Comparison of ENCODE assay signal across 18 cellular contexts in the genomic region with DNA sequence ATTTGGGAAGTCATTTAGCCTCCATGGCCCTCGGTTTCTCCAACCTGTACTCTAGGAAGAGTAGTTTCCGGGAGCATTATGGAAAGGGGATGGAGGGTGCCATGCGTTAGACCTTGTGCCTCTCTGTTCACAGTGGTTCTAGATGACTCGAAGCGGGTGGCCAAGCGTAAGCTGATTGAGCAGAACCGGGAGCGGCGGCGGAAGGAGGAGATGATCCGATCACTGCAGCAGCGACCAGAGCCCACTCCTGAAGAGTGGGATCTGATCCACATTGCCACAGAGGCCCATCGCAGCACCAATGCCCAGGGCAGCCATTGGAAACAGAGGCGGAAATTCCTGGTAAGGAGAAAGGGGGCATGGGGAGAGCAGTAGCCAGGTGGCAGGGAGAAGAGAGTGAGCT. TPM values are rescaled to one million over a fixed set of nuclear protein-coding genes. Genes with fewer than 3 reads are reported as not detected.
DNase-seq lines count a peak whose midpoint lies in the region; ATAC-seq, FAIRE-seq and TF ChIP-seq lines count a peak whose summit lies in the region.
"Had no signal": no experiment of that assay in that cellular context is flagged by ENCODE, and none has a peak within 500 bp of the region (broad histone marks: within the 10 kb centered on the region; RNA-seq: fewer than 3 reads in every experiment).

No MANE protein-coding gene starts in this region.

- H3K4me3 Mint-ChIP-seq in immature natural killer cell = no peak overlapping the region
- H3K4me3 Mint-ChIP-seq: CD4-positive, CD25-positive, alpha-beta regulatory T cell; H9 had no signal

- TF ChIP-seq POLR2A in sigmoid colon (IDR thresholded peaks at IDR 0.05) = no peak

- no peak overlapping the region for H3K27ac Mint-ChIP-seq in immature natural killer cell

- no TSS peak for BruUV-seq in OCI-LY7 (replicated peaks; lab: Mats Ljungman, UMichigan)

- TF ChIP-seq EP300 in sigmoid colon (IDR thresholded peaks at IDR 0.05) = no peak

- no peak for TF ChIP-seq CTCF in kidney (IDR thresholded peaks at IDR 0.05; ENCODE audit: borderline replicate concordance, extremely low read depth, insufficient read depth)
- no peak for TF ChIP-seq CTCF in sigmoid colon (IDR thresholded peaks at IDR 0.05)
- no peak for TF ChIP-seq CTCF in OCI-LY7 (conservative IDR thresholded peaks at IDR 0.05; ENCODE audit: low read length)

- H3K4me3 ChIP-seq in kidney (ENCODE audit: low read length in 2 of 2) (no peak overlapping the region), sigmoid colon (no peak overlapping the region), OCI-LY7 (ENCODE audit: low read depth, low read length, poor library complexity, severe bottlenecking) (no peak overlapping the region)
- H3K4me3 ChIP-seq: BLaER1 treated with 17β-estradiol and CSF1 and Interleukin-3, amounts not matched to agents 10 nM and 100 nM had no signal

- WGBS in sigmoid colon, 2 donors = 95 to 97% methylated on average over 14 of the region's 14 CpGs

- H3K27me3 Mint-ChIP-seq in immature natural killer cell (ENCODE audit: low read depth in 3 of 3) = peaks cover 0 to 5% (median 0%) of the 10 kb centered on the region in 3 donors
- H3K27me3 Mint-ChIP-seq: CD4-positive, CD25-positive, alpha-beta regulatory T cell had no signal

- POLR2A ChIA-PET in OCI-LY7 (lab: Charles Lee) = interaction anchor here (0.6 kb wide), 1 partner anchor 166 kb away, joined by 4 read pairs; no protein-coding TSS in a partner anchor

- peaks cover 16 to 32% (median 21%) of the 10 kb centered on the region in 3 donors for H3K36me3 Mint-ChIP-seq in immature natural killer cell

- H3K9me2 ChIP-seq in OCI-LY7 (ENCODE audit: insufficient read depth, low read length) = no peaks in the 10 kb centered on the region

- H3K4me1 ChIP-seq in kidney (ENCODE audit: control insufficient read depth in 1 of 2, insufficient read depth in 1 of 2, low read depth in 1 of 2, low read length in 2 of 2) = peaks cover 1 to 2% of the 10 kb centered on the region in 2 donors
- H3K4me1 ChIP-seq in sigmoid colon = peaks cover 0 to 24% (median 18%) of the 10 kb centered on the region in 4 donors
- H3K4me1 ChIP-seq in OCI-LY7 (ENCODE audit: insufficient read depth, low read length, poor library complexity, severe bottlenecking) = no peaks in the 10 kb centered on the region

- H3K9me3 ChIP-seq in kidney (ENCODE audit: control insufficient read depth in 1 of 2, low read length in 2 of 2) = no peaks in the 10 kb centered on the region
- H3K9me3 ChIP-seq in sigmoid colon = no peaks in the 10 kb centered on the region
- H3K9me3 ChIP-seq in OCI-LY7 (ENCODE audit: low read length) = no peaks in the 10 kb centered on the region
- H3K9me3 ChIP-seq: BLaER1 treated with 17β-estradiol and CSF1 and Interleukin-3, amounts not matched to agents 10 nM and 100 nM had no signal

- peak; percentile 26 for DNase-seq in left ventricle myocardium superior
- DNase-seq in cardiac septum (ENCODE audit: low spot score) = no peak
- peak; percentile 60 for DNase-seq in kidney
- DNase-seq in sigmoid colon = no peak
- DNase-seq in substantia nigra (lab: John Stamatoyannopoulos, UW) = no peak
- no peak for DNase-seq in OCI-LY7 (ENCODE audit: low spot score)
- no peak for DNase-seq in immature natural killer cell
- DNase-seq in NCI-H2107 (lab: John Stamatoyannopoulos, UW) = no peak
- DNase-seq: ACHN; CD4-positive, CD25-positive, alpha-beta regulatory T cell; DND-41; GDM1; GOT3; H9 had no signal

- no peaks in the 10 kb centered on the region for H4K20me1 ChIP-seq in OCI-LY7 (ENCODE audit: insufficient read depth, low read length)
- H4K20me1 ChIP-seq: BLaER1 treated with 17β-estradiol and CSF1 and Interleukin-3, amounts not matched to agents 10 nM and 100 nM had no signal

- no peak overlapping the region for H3K9ac ChIP-seq in kidney (ENCODE audit: low read length in 2 of 2)

- CTCF ChIA-PET in OCI-LY7 (lab: Charles Lee; ENCODE audit: unreplicated experiment) = no interaction called here

- no peaks in the 10 kb centered on the region for H3K27me3 ChIP-seq in sigmoid colon
- H3K27me3 ChIP-seq: BLaER1 treated with 17β-estradiol and CSF1 and Interleukin-3, amounts not matched to agents 10 nM and 100 nM had no signal

- no peaks in the 10 kb centered on the region for H3K79me2 ChIP-seq in OCI-LY7 (ENCODE audit: insufficient read depth, low read depth, low read length)

- no peak for ATAC-seq in left ventricle myocardium superior

- peaks cover 33 to 41% of the 10 kb centered on the region in 2 donors for H3K36me3 ChIP-seq in kidney (ENCODE audit: control insufficient read depth in 1 of 2, insufficient read depth in 2 of 2, low read length in 2 of 2)
- H3K36me3 ChIP-seq in sigmoid colon = peaks cover 42 to 89% (median 64%) of the 10 kb centered on the region in 4 donors
- H3K36me3 ChIP-seq in OCI-LY7 (ENCODE audit: insufficient read depth, low read length) = no peaks in the 10 kb centered on the region

- no peaks in the 10 kb centered on the region for H3K9me3 Mint-ChIP-seq in immature natural killer cell
- H3K9me3 Mint-ChIP-seq: CD4-positive, CD25-positive, alpha-beta regulatory T cell had no signal

- H3K27ac ChIP-seq in kidney (ENCODE audit: low read depth in 2 of 2, low read length in 2 of 2) (no peak overlapping the region), sigmoid colon (peak overlapping the region in 3 of 4 donors; percentile 12 to 100 (median 65)), substantia nigra (ENCODE audit: low read depth, low read length, poor library complexity, severe bottlenecking) (peak overlapping the region; percentile 21), OCI-LY7 (ENCODE audit: low read depth, low read length, poor library complexity, severe bottlenecking) (no peak overlapping the region)
- H3K27ac ChIP-seq: BLaER1 treated with 17β-estradiol and CSF1 and Interleukin-3, amounts not matched to agents 10 nM and 100 nM had no signal

- no peak for FAIRE-seq in kidney (lab: Jason Lieb, UNC)
- FAIRE-seq: D721Med, GM12892, GM19239 had no signal

- peaks cover 5 to 10% of the 10 kb centered on the region in 2 donors for H3K4me1 Mint-ChIP-seq in immature natural killer cell

- H3K4me2 ChIP-seq in OCI-LY7 (ENCODE audit: low read length) = no peak overlapping the region
- H3K4me2 ChIP-seq: BLaER1 treated with 17β-estradiol and CSF1 and Interleukin-3, amounts not matched to agents 10 nM and 100 nM had no signal

- H2AFZ ChIP-seq in OCI-LY7 (ENCODE audit: low read length) = no peak overlapping the region

- intact Hi-C loops in left ventricle myocardium superior (cut with micrococcal nuclease) (no loop called here), cardiac septum (cut with DNase I) (loop anchor here (10.0 kb wide), 1 partner anchor 50 kb away; no protein-coding TSS in a partner anchor), kidney (cut with DNase I) (no loop called here), sigmoid colon (cut with DNase I) (no loop called here), OCI-LY7 (cut with micrococcal nuclease; ENCODE audit: unreplicated experiment) (no loop called here)

RNA-seq across cellular contexts. Expression of a gene that starts 15.9 kb away (rescaled TPM):
- 21.5 TPM for total RNA-seq in left ventricle myocardium superior
- total RNA-seq in cardiac septum = 25.8 TPM
- total RNA-seq in kidney = 30.8 TPM
- polyA plus RNA-seq in kidney (ENCODE audit: insufficient read depth, low read depth, low replicate concordance) = 7.1 TPM
- 10 to 100 TPM in 3 of 4 donors, 1 to 10 TPM in 1; 4.1 to 12.8 (median 11.9) TPM for total RNA-seq in sigmoid colon
- polyA plus RNA-seq in sigmoid colon = 10 to 100 TPM in 1 of 3 donors, 1 to 10 TPM in 2; 4.4 to 11.4 (median 8.1) TPM
- total RNA-seq in OCI-LY7 (2014; rRNA removed; shearing (Covaris generic)) = 1.7 and 2.3 TPM in 2 replicates
- 7.0 and 8.7 TPM in 2 replicates for total RNA-seq in OCI-LY7 (2022)
- polyA plus RNA-seq in immature natural killer cell = 1 to 10 TPM in 1 of 3 donors, under 1 TPM in 1, not detected in 1; 0.49 to 2.8 TPM

RNA-seq across cellular contexts. Expression of a gene that starts 21.7 kb away (rescaled TPM):
- total RNA-seq in left ventricle myocardium superior (98.1 TPM), cardiac septum (66.8 TPM), kidney (63.9 TPM), sigmoid colon (10 to 100 TPM; 78.8 to 86.1 (median 83.8) TPM), OCI-LY7 (2022) (3.9 and 5.1 TPM in 2 replicates)
- polyA plus RNA-seq in kidney (ENCODE audit: insufficient read depth, low read depth, low replicate concordance) (40.8 TPM), sigmoid colon (10 to 100 TPM; 25.4 to 35.4 (median 25.8) TPM), immature natural killer cell (10 to 100 TPM in 1 of 3 donors, 1 to 10 TPM in 2; 5.0 to 15.0 (median 8.0) TPM)
- 5.4 and 9.3 TPM in 2 replicates for total RNA-seq in OCI-LY7 (2014; rRNA removed; shearing (Covaris generic))

RNA-seq across cellular contexts. Expression of a gene that starts 30.3 kb away (rescaled TPM):
- total RNA-seq in left ventricle myocardium superior = 56.9 TPM
- total RNA-seq in cardiac septum = 56.4 TPM
- total RNA-seq in kidney = 66.3 TPM
- 53.7 TPM for polyA plus RNA-seq in kidney (ENCODE audit: insufficient read depth, low read depth, low replicate concordance)
- total RNA-seq in sigmoid colon = 10 to 100 TPM; 27.3 to 64.8 (median 31.7) TPM
- polyA plus RNA-seq in sigmoid colon = 10 to 100 TPM; 19.2 to 83.0 (median 29.1) TPM
- 36.3 and 65.9 TPM in 2 replicates for total RNA-seq in OCI-LY7 (2014; rRNA removed; shearing (Covaris generic))
- total RNA-seq in OCI-LY7 (2022) = 103 and 112 TPM in 2 replicates
- polyA plus RNA-seq in immature natural killer cell = 10 to 100 TPM; 34.8 to 75.8 (median 53.2) TPM

RNA-seq across cellular contexts. Expression of a gene that starts 37.3 kb away (rescaled TPM):
- 49.1 TPM for total RNA-seq in left ventricle myocardium superior
- 53.7 TPM for total RNA-seq in cardiac septum
- total RNA-seq in kidney = 75.4 TPM
- 34.9 TPM for polyA plus RNA-seq in kidney (ENCODE audit: insufficient read depth, low read depth, low replicate concordance)
- total RNA-seq in sigmoid colon = 10 to 100 TPM; 52.3 to 92.2 (median 58.0) TPM
- polyA plus RNA-seq in sigmoid colon = 10 to 100 TPM; 29.4 to 63.5 (median 34.0) TPM
- 67.2 and 95.4 TPM in 2 replicates for total RNA-seq in OCI-LY7 (2014; rRNA removed; shearing (Covaris generic))
- 96.0 and 97.2 TPM in 2 replicates for total RNA-seq in OCI-LY7 (2022)
- 10 to 100 TPM in 2 of 3 donors, 1 to 10 TPM in 1; 5.6 to 16.2 (median 11.1) TPM for polyA plus RNA-seq in immature natural killer cell

RNA-seq across cellular contexts. Expression of a gene that starts 55.9 kb away (rescaled TPM):
- total RNA-seq in left ventricle myocardium superior = 48.1 TPM
- total RNA-seq in cardiac septum = 54.8 TPM
- total RNA-seq in kidney = 90.8 TPM
- 32.2 TPM for polyA plus RNA-seq in kidney (ENCODE audit: insufficient read depth, low read depth, low replicate concordance)
- total RNA-seq in sigmoid colon = 10 to 100 TPM; 60.2 to 94.4 (median 70.7) TPM
- polyA plus RNA-seq in sigmoid colon = 10 to 100 TPM; 22.4 to 42.3 (median 24.0) TPM
- total RNA-seq in OCI-LY7 (2014; rRNA removed; shearing (Covaris generic)) = 42.6 and 46.9 TPM in 2 replicates
- total RNA-seq in OCI-LY7 (2022) = 100 and 117 TPM in 2 replicates
- 10 to 100 TPM; 24.5 to 53.5 (median 27.7) TPM for polyA plus RNA-seq in immature natural killer cell

Comparison
In these comparisons a context has a peak if more than half of its experiments do, and no peak if none do; other contexts are left out.
1. DNase-seq: peak in left ventricle myocardium superior (single experiment) and kidney (single experiment); none in cardiac septum (single experiment), sigmoid colon (single experiment), substantia nigra (0 of 49), OCI-LY7 (single experiment), immature natural killer cell (0 of 3) and NCI-H2107 (single experiment).
2. H3K27ac ChIP-seq: peak in sigmoid colon (3 of 4) and substantia nigra (single experiment); none in kidney (0 of 2) and OCI-LY7 (single experiment).